8 cellular contexts compared by ENCODE assay signal in the genomic region with DNA sequence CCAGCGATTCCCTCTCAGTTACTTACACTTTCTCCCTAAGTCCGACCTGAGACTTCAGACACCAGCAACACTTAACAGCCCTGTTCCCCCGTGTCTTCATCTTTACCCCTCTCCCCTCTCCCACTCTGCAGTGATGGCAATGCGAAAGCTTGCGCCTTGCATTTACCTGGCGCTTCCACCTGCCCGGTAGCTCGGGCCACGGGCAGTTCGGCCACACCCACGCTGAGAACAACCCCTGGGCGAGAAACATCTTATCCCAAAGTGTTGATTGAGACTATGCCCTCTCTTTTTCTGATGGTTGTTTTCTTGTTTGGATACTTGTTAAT. TPM values are rescaled to one million over a fixed set of nuclear protein-coding genes. Genes with fewer than 3 reads are reported as not detected.
DNase-seq lines count a peak whose midpoint lies in the region; ATAC-seq and TF ChIP-seq lines count a peak whose summit lies in the region.

No MANE protein-coding gene starts in this region.

- peak overlapping the region in 11 of 12 donors; percentile 84 to 92 (median 88) for H3K27ac ChIP-seq in heart left ventricle
- H3K27ac ChIP-seq in parathyroid adenoma, result peak overlapping the region; percentile 82

- WGBS in heart left ventricle, 4 donors, result 0 to 4% (median 1%) methylated on average over 12 of the region's 12 CpGs

- intact Hi-C loops in heart left ventricle (cut with DNase I) (no loop called here), cardiac septum (cut with DNase I) (no loop called here)

- H3K9me3 ChIP-seq in heart left ventricle (no peaks in the 10 kb centered on the region), endocrine pancreas (ENCODE audit: control insufficient read depth, low read length) (no peaks in the 10 kb centered on the region), parathyroid adenoma (ENCODE audit: control insufficient read depth, low read length) (no peaks in the 10 kb centered on the region)

- H2AFZ ChIP-seq in parathyroid adenoma, result peak overlapping the region; percentile 91

- H3K4me2 ChIP-seq in parathyroid adenoma (ENCODE audit: low read length), result peak overlapping the region; percentile 84

- peak in 1 of 4 donors; percentile 3 for ATAC-seq in heart left ventricle

- H3K79me2 ChIP-seq in parathyroid adenoma, result no peaks in the 10 kb centered on the region

- DNase-seq in heart left ventricle (peak in 2 of 5 donors; percentile 20 to 23), cardiac septum (ENCODE audit: low spot score) (no peak), NCI-H2029 (lab: John Stamatoyannopoulos, UW) (peak; percentile 51), A172 (ENCODE audit: low spot score) (no peak), mesenteric fat pad (ENCODE audit: low spot score) (no peak)
- no peak for DNase-seq in activated CD4-positive, alpha-beta T cell treated with anti-CD3 and anti-CD28 coated beads for 48 hours

- peak overlapping the region; percentile 95 for H3K9ac ChIP-seq in endocrine pancreas (ENCODE audit: control insufficient read depth, insufficient read depth, low read length)
- no peak overlapping the region for H3K9ac ChIP-seq in parathyroid adenoma

- no peak for TF ChIP-seq POLR2A in heart left ventricle (IDR thresholded peaks at IDR 0.05)

- peak overlapping the region; percentile 71 to 98 (median 94) for H3K4me3 ChIP-seq in heart left ventricle
- H3K4me3 ChIP-seq in endocrine pancreas (ENCODE audit: control insufficient read depth, insufficient read depth, low read length), result peak overlapping the region; percentile 87
- peak overlapping the region; percentile 79 for H3K4me3 ChIP-seq in parathyroid adenoma (ENCODE audit: low read depth, low read length)

- no peaks in the 10 kb centered on the region for H3K27me3 ChIP-seq in heart left ventricle
- H3K27me3 ChIP-seq in endocrine pancreas (ENCODE audit: control insufficient read depth, insufficient read depth, low read length), result no peaks in the 10 kb centered on the region
- no peaks in the 10 kb centered on the region for H3K27me3 ChIP-seq in parathyroid adenoma (ENCODE audit: control insufficient read depth, insufficient read depth, low read length)

- peaks cover 0 to 46% (median 25%) of the 10 kb centered on the region in 12 donors for H3K4me1 ChIP-seq in heart left ventricle
- H3K4me1 ChIP-seq in endocrine pancreas (ENCODE audit: control insufficient read depth, insufficient read depth, low read length), result peaks cover 18% of the 10 kb centered on the region
- H3K4me1 ChIP-seq in parathyroid adenoma, result peaks cover 7% of the 10 kb centered on the region

- peaks cover 0 to 25% (median 20%) of the 10 kb centered on the region in 9 donors for H3K36me3 ChIP-seq in heart left ventricle
- H3K36me3 ChIP-seq in endocrine pancreas (ENCODE audit: control insufficient read depth, insufficient read depth, low read length), result no peaks in the 10 kb centered on the region
- H3K36me3 ChIP-seq in parathyroid adenoma (ENCODE audit: control insufficient read depth, insufficient read depth, low read length), result no peaks in the 10 kb centered on the region

- TF ChIP-seq CTCF in heart left ventricle (IDR thresholded peaks at IDR 0.05), result no peak
- no peak for TF ChIP-seq CTCF in parathyroid adenoma (IDR thresholded peaks at IDR 0.05)

RNA-seq across cellular contexts. Expression of a gene that starts 0.6 kb away (rescaled TPM):
- total RNA-seq in heart left ventricle (10 to 100 TPM; 32.2 to 73.5 (median 50.5) TPM), cardiac septum (47.2 TPM), mesenteric fat pad (76.0 TPM)
- polyA plus RNA-seq in heart left ventricle, result 10 to 100 TPM in 1 of 2 donors, 1 to 10 TPM in 1; 9.8 to 27.3 TPM
- total RNA-seq in A172 (2014; rRNA removed; shearing (Covaris generic)), result 131 and 152 TPM in 2 replicates
